1 cellular context compared by ENCODE assay signal in the genomic region with DNA sequence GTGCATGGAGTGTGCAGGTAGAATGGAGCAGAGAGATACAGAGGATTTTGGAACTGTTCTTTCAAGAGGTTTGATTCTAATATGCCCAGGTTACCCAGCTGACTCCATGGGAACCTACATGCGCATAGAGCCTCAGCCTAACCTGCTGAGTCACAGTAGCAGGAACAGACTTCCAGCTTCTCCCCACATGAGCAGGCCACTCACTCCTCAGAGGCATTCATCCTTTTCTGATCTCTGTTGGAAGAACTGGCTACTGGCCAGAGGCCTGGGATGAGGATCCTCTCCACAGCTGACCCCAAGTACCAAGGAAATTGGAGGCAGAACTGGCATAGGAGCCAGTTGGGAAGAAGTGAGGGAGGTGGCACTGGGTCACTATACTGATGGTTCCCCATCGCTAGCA.
TF ChIP-seq lines count a peak whose summit lies in the region.

No MANE protein-coding gene starts in this region.

TF ChIP-seq in HepG2, 621 proteins besides CTCF, POLR2A, EP300 and RAD21 (continued from another document):
- TF ChIP-seq, protein P1, sequence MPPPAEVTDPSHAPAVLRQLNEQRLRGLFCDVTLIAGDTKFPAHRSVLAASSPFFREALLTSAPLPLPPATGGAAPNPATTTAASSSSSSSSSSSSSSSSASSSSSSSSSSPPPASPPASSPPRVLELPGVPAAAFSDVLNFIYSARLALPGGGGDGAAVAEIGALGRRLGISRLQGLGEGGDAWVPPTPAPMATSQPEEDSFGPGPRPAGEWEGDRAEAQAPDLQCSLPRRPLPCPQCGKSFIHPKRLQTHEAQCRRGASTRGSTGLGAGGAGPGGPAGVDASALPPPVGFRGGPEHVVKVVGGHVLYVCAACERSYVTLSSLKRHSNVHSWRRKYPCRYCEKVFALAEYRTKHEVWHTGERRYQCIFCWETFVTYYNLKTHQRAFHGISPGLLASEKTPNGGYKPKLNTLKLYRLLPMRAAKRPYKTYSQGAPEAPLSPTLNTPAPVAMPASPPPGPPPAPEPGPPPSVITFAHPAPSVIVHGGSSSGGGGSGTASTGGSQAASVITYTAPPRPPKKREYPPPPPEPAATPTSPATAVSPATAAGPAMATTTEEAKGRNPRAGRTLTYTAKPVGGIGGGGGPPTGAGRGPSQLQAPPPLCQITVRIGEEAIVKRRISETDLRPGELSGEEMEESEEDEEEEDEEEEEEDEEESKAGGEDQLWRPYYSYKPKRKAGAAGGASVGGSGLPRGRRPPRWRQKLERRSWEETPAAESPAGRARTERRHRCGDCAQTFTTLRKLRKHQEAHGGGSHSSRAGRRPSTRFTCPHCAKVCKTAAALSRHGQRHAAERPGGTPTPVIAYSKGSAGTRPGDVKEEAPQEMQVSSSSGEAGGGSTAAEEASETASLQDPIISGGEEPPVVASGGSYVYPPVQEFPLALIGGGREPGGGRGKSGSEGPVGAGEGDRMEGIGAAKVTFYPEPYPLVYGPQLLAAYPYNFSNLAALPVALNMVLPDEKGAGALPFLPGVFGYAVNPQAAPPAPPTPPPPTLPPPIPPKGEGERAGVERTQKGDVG (CRISPR knock-in tag; IDR thresholded peaks at IDR 0.05; ENCODE audit: borderline replicate concordance), result no peak
- TF ChIP-seq ZBTB1 (CRISPR knock-in tag; IDR thresholded peaks at IDR 0.05; ENCODE audit: borderline replicate concordance), result no peak
- TF ChIP-seq, protein P2, sequence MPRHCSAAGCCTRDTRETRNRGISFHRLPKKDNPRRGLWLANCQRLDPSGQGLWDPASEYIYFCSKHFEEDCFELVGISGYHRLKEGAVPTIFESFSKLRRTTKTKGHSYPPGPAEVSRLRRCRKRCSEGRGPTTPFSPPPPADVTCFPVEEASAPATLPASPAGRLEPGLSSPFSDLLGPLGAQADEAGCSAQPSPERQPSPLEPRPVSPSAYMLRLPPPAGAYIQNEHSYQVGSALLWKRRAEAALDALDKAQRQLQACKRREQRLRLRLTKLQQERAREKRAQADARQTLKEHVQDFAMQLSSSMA (CRISPR knock-in tag; IDR thresholded peaks at IDR 0.05), result no peak
- no peak for TF ChIP-seq CHD2 (IDR thresholded peaks at IDR 0.05; ENCODE audit: low read depth, low read length)
